ENCODE assay signal across 10 cellular contexts in the genomic region with DNA sequence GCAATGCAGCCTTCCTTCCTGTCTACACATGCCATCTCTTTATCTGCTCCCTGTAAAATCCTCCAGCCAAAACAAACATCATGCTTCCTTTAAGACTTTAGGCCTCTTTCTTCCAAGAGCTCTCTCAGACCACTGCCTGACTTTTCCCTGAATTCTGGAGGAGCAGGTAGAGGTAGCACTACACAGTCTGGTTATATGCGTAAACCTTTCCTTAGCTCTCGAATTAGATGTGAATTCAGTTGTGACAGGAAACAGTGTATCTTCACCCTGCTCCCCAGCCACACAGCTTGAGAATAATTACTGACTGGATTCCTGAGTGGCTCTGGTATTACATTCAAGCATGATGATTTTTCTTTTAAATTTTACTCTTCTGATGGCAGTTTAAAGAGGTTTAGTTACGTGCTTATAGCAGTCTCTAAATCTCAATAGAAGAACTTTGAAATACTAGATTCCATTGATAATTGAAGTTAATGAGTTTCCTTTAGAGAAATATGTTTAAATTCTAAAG.
DNase-seq lines count a peak whose midpoint lies in the region; ATAC-seq, FAIRE-seq and TF ChIP-seq lines count a peak whose summit lies in the region.
"Had no signal": no experiment of that assay in that cellular context is flagged by ENCODE, and none has a peak within 500 bp of the region (broad histone marks: within the 10 kb centered on the region; RNA-seq: fewer than 3 reads in every experiment).

No MANE protein-coding gene starts in this region.

- no peak for TF ChIP-seq POLR2A in esophagus muscularis mucosa (IDR thresholded peaks at IDR 0.05; ENCODE audit: low read depth)

- no peaks in the 10 kb centered on the region for H3K27me3 ChIP-seq in esophagus muscularis mucosa
- no peaks in the 10 kb centered on the region for H3K27me3 ChIP-seq in neutrophil

- H3K27ac ChIP-seq in esophagus muscularis mucosa (replicated peaks in 1 of 4) = peak overlapping the region; percentile 47 to 69 (median 58)
- peak overlapping the region; percentile 95 for H3K27ac ChIP-seq in neutrophil

- H3K4me1 ChIP-seq in esophagus muscularis mucosa (peaks cover 86 to 95% (median 91%) of the 10 kb centered on the region in 4 donors), neutrophil (ENCODE audit: control insufficient read depth in 1 of 2, insufficient read depth in 1 of 2, low read depth in 1 of 2, low read length in 1 of 2) (peaks cover 100% of the 10 kb centered on the region in 2 experiments)

- H3K27me3 Mint-ChIP-seq in Calu3 (ENCODE audit: unreplicated experiment) = no peaks in the 10 kb centered on the region

- intact Hi-C loops in Calu3 (cut with micrococcal nuclease; ENCODE audit: unreplicated experiment) (no loop called here), esophagus muscularis mucosa (cut with DNase I) (no loop called here)

- no peak for TF ChIP-seq EP300 in esophagus muscularis mucosa (IDR thresholded peaks at IDR 0.05)

- no peak for TF ChIP-seq CTCF in Calu3 (IDR thresholded peaks at IDR 0.05; ENCODE audit: unreplicated experiment)
- no peak for TF ChIP-seq CTCF in esophagus muscularis mucosa (IDR thresholded peaks at IDR 0.05)
- TF ChIP-seq CTCF in neutrophil (IDR thresholded peaks at IDR 0.05) = no peak

- peak overlapping the region; percentile 60 for H3K4me3 Mint-ChIP-seq in Calu3 (ENCODE audit: low read depth, unreplicated experiment)

- DNase-seq in Calu3 = peak; percentile 35
- DNase-seq in RCC 7860 (ENCODE audit: low spot score) = peak; percentile 42
- DNase-seq in esophagus muscularis mucosa (ENCODE audit: extremely low spot score) = no peak
- no peak for DNase-seq in amniotic stem cell (lab: John Stamatoyannopoulos, UW)
- no peak for DNase-seq in ecto neural progenitor cell (ENCODE audit: low spot score)
- DNase-seq in HCEC 1CT = no peak
- DNase-seq: NCI-H1694 had no signal

- ATAC-seq in GM19463 (IDR thresholded peaks at IDR 0.05; ENCODE audit: unreplicated experiment) = no peak

- H3K9me3 Mint-ChIP-seq in Calu3 (ENCODE audit: low read depth, unreplicated experiment) = no peaks in the 10 kb centered on the region

- H3K9me3 ChIP-seq in esophagus muscularis mucosa (no peaks in the 10 kb centered on the region), neutrophil (no peaks in the 10 kb centered on the region)

- H3K36me3 ChIP-seq in esophagus muscularis mucosa (peaks cover 0 to 4% (median 0%) of the 10 kb centered on the region in 4 donors), neutrophil (no peaks in the 10 kb centered on the region)

- H3K27ac Mint-ChIP-seq in Calu3 (ENCODE audit: unreplicated experiment) = peak overlapping the region; percentile 86

- BruUV-seq in Calu3 (replicated peaks; lab: Mats Ljungman, UMichigan) = no TSS peak

- H3K36me3 Mint-ChIP-seq in Calu3 (ENCODE audit: insufficient read depth, unreplicated experiment) = peaks cover 96% of the 10 kb centered on the region

- no peak overlapping the region for H3K4me3 ChIP-seq in esophagus muscularis mucosa
- H3K4me3 ChIP-seq in neutrophil (ENCODE audit: low read depth in 1 of 2, low read length in 1 of 2) = no peak overlapping the region

- CTCF ChIA-PET in Calu3 (lab: Charles Lee) = interaction anchor here (0.6 to 1.9 kb wide), 8 partner anchors 10 to 551 kb away, joined by 3 to 6 read pairs (median 4); no protein-coding TSS in a partner anchor

- peaks cover 95% of the 10 kb centered on the region for H3K4me1 Mint-ChIP-seq in Calu3 (ENCODE audit: low read depth, unreplicated experiment)

- WGBS in esophagus muscularis mucosa = 58% methylated on average over 3 of the region's 3 CpGs

- no peak for FAIRE-seq in RCC 7860 (lab: Jason Lieb, UNC)
- FAIRE-seq: endometrium had no signal

Comparison
In these comparisons a context has a peak if more than half of its experiments do, and no peak if none do; other contexts are left out.
1. DNase-seq: peak in Calu3 (single experiment) and RCC 7860 (single experiment); none in esophagus muscularis mucosa (single experiment), amniotic stem cell (single experiment), ecto neural progenitor cell (single experiment) and HCEC 1CT (single experiment).